11 cellular contexts compared by ENCODE assay signal in the genomic region with DNA sequence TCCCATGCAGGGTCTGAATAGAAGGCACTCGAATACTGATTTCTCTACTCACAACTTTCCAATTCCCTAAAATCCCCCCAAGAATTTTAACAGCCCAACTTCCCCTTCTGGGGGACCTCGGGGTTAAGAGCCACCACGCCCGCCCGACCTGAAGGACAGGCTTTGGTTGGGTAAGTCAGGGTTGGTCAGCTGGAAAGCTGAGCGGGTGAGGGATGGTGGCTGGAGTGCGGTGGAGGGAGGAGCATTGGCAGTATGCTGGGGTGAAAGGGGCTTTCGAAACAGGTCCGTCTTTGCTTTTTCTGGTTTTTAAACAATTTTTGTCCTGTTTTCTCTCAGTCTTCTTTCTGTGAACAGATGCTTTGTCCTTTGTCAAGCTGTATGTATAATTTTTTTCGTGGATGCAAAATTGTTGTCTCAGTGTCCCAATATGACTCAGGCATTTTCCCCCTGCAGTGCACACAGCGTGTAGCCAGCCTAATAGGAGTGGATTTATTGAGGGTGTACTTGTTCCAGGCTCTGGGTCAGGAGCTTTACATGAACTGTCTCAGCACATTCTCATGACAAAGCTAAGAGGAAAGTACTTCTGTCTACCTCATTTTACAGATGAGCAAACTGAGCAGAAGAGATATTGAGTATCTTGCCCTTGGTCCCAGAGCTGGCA. TPM values are rescaled to one million over a fixed set of nuclear protein-coding genes. Genes with fewer than 3 reads are reported as not detected.
A peak's percentile ranks its signal among the peaks of the same experiment; 100 is the strongest.
DNase-seq lines count a peak whose midpoint lies in the region; ATAC-seq and TF ChIP-seq lines count a peak whose summit lies in the region.
"Had no signal": no experiment of that assay in that cellular context is flagged by ENCODE, and none has a peak within 500 bp of the region (broad histone marks: within the 10 kb centered on the region; RNA-seq: fewer than 3 reads in every experiment).

No MANE protein-coding gene starts in this region.

- H3K9me3 ChIP-seq in spleen: no peaks in the 10 kb centered on the region

- DNase-seq in CD14-positive monocyte (ENCODE audit: low spot score) (no peak), left kidney (ENCODE audit: low read depth, low spot score) (peak; percentile 61), spleen (no peak), DMS79 treated with DMSO at 0.1 percent for 48 hours (lab: John Stamatoyannopoulos, UW) (no peak), SIG-M5 treated with dmso at 0.1 percent for 504 hours (lab: John Stamatoyannopoulos, UW; ENCODE audit: unreplicated experiment) (no peak)
- DNase-seq: NCI-H510A; stimulated activated CD8-positive, alpha-beta memory T cell treated with anti-CD3 and anti-CD28 coated beads, Interleukin-4, amount 100 ng/mL, for 48 hours had no signal

- no peaks in the 10 kb centered on the region for H3K9me3 Mint-ChIP-seq in CD14-positive monocyte

- peaks cover 45% of the 10 kb centered on the region for H3K4me1 Mint-ChIP-seq in CD14-positive monocyte

- H3K4me1 ChIP-seq in spleen: peaks cover 35 to 100% (median 85%) of the 10 kb centered on the region in 6 donors

- 48 to 76% (median 65%) methylated on average over 11 of the region's 11 CpGs for WGBS in spleen, 5 donors

- no peak for TF ChIP-seq CTCF in CD14-positive monocyte (IDR thresholded peaks at IDR 0.05)
- no peak for TF ChIP-seq CTCF in spleen (IDR thresholded peaks at IDR 0.05 in 8 of 11, conservative IDR thresholded peaks at IDR 0.05 in 3 of 11)

- H3K36me3 Mint-ChIP-seq in CD14-positive monocyte: peaks cover 10 to 14% of the 10 kb centered on the region in 2 donors

- no peaks in the 10 kb centered on the region for H3K27me3 ChIP-seq in spleen (replicated peaks in 1 of 7)

- H3K4me3 ChIP-seq in spleen: no peak overlapping the region
- H3K4me3 ChIP-seq: coronary artery had no signal

- TF ChIP-seq POLR2A in spleen (IDR thresholded peaks at IDR 0.05): no peak

- intact Hi-C loops in CD14-positive monocyte (cut with micrococcal nuclease) (no loop called here), spleen (cut with DNase I; ENCODE audit: low total_unique reads) (no loop called here)

- ATAC-seq in GM18868 (IDR thresholded peaks at IDR 0.05; ENCODE audit: unreplicated experiment) (peak; percentile 42), HG03342 (IDR thresholded peaks at IDR 0.05; ENCODE audit: unreplicated experiment) (peak; percentile 35), HG02981 (IDR thresholded peaks at IDR 0.05; ENCODE audit: unreplicated experiment) (no peak)

- H3K4me3 Mint-ChIP-seq in CD14-positive monocyte: no peak overlapping the region

- H3K27ac Mint-ChIP-seq in CD14-positive monocyte: peak overlapping the region in 6 of 7 donors; percentile 39 to 88 (median 64)

- peak overlapping the region in 3 of 8 donors; percentile 15 to 43 (median 28) for H3K27ac ChIP-seq in spleen
- H3K27ac ChIP-seq: coronary artery had no signal

- peaks cover 0 to 11% (median 0%) of the 10 kb centered on the region in 6 donors for H3K36me3 ChIP-seq in spleen

- peaks cover 0 to 3% (median 0%) of the 10 kb centered on the region in 3 donors for H3K27me3 Mint-ChIP-seq in CD14-positive monocyte (ENCODE audit: low read depth in 3 of 3)

RNA-seq across cellular contexts. Expression of a gene that starts 50.9 kb away (rescaled TPM):
- 10 to 100 TPM; 14.2 to 28.9 TPM for polyA plus RNA-seq in CD14-positive monocyte
- 100 to 1,000 TPM in 3 of 7 donors, 10 to 100 TPM in 4; 87.5 to 132 (median 99.7) TPM for total RNA-seq in spleen
- 10 to 100 TPM; 36.5 to 49.3 (median 47.4) TPM for polyA plus RNA-seq in spleen
